Comparison of ENCODE assay signal across 27 cellular contexts in genomic region chr13:26471807-26472206, GRCh38.
"Had no signal": no experiment of that assay in that cellular context is flagged by ENCODE, and none has a peak within 500 bp of the region (broad histone marks: within the 10 kb centered on the region; RNA-seq: fewer than 3 reads in every experiment).

No MANE protein-coding gene starts in this region.

- H3K27ac ChIP-seq: epithelial cell of prostate, foreskin keratinocyte, gastroesophageal sphincter, heart right ventricle, neutrophil, parathyroid adenoma, prostate gland, sigmoid colon, stomach, thyroid gland, vagina had no signal

- H3K27ac Mint-ChIP-seq: mesothelial cell of epicardium; naive B cell; natural killer cell treated with Interleukin-12 subunit alpha and Interleukin-12 subunit beta and Interleukin-15 and Interleukin-18, amount 100 ng/mL, for 72 hours; stimulated activated effector memory CD8-positive, alpha-beta T cell treated with anti-CD3 and anti-CD28 coated beads, Interleukin-12 subunit alpha, Interleukin-12 subunit beta, amount 100 ng/mL, for 72 hours had no signal

- H3K4me3 Mint-ChIP-seq: mesothelial cell of epicardium; naive B cell; natural killer cell treated with Interleukin-12 subunit alpha and Interleukin-12 subunit beta and Interleukin-15 and Interleukin-18, amount 100 ng/mL, for 72 hours; neural crest cell; stimulated activated effector memory CD8-positive, alpha-beta T cell treated with anti-CD3 and anti-CD28 coated beads, Interleukin-12 subunit alpha, Interleukin-12 subunit beta, amount 100 ng/mL, for 72 hours had no signal

- DNase-seq: cortex of kidney; foreskin keratinocyte; heart right ventricle; hippocampal formation; kidney; mesenchymal stem cell; mucosa of descending colon; naive B cell; sigmoid colon; stimulated activated CD4-positive, alpha-beta T cell treated with anti-CD3 and anti-CD28 coated beads, Interleukin-4, amount 100 ng/mL, for 24 hours; stimulated activated naive CD4-positive, alpha-beta T cell treated with Interleukin-2 at 50 U/mL for 16 hours; stomach; thyroid gland; trophoblast cell had no signal

- H3K36me3 ChIP-seq: gastroesophageal sphincter, heart right ventricle, neutrophil, prostate gland, sigmoid colon, stomach, thyroid gland, vagina had no signal

- H3K9me3 ChIP-seq: gastroesophageal sphincter, heart right ventricle, mucosa of descending colon, neutrophil, prostate gland, sigmoid colon, stomach, thyroid gland, vagina had no signal

- H3K36me3 Mint-ChIP-seq: mesothelial cell of epicardium; naive B cell; natural killer cell treated with Interleukin-12 subunit alpha and Interleukin-12 subunit beta and Interleukin-15 and Interleukin-18, amount 100 ng/mL, for 72 hours; stimulated activated effector memory CD8-positive, alpha-beta T cell treated with anti-CD3 and anti-CD28 coated beads, Interleukin-12 subunit alpha, Interleukin-12 subunit beta, amount 100 ng/mL, for 72 hours had no signal

- H3K9me3 Mint-ChIP-seq: mesothelial cell of epicardium; naive B cell; natural killer cell treated with Interleukin-12 subunit alpha and Interleukin-12 subunit beta and Interleukin-15 and Interleukin-18, amount 100 ng/mL, for 72 hours; neural crest cell had no signal

- H3K4me3 ChIP-seq: gastroesophageal sphincter, heart right ventricle, mucosa of descending colon, prostate gland, sigmoid colon, stomach, thyroid gland, vagina had no signal

- ATAC-seq: esophagus mucosa; foreskin keratinocyte; gastroesophageal sphincter; heart right ventricle; left lobe of liver; mucosa of descending colon; natural killer cell treated with Interleukin-12 subunit alpha and Interleukin-12 subunit beta and Interleukin-15 and Interleukin-18, amount 100 ng/mL, for 72 hours; right cardiac atrium; stimulated activated effector memory CD8-positive, alpha-beta T cell treated with anti-CD3 and anti-CD28 coated beads, Interleukin-12 subunit alpha, Interleukin-12 subunit beta, amount 100 ng/mL, for 72 hours had no signal

- H3K27me3 ChIP-seq: foreskin keratinocyte, gastroesophageal sphincter, sigmoid colon, thyroid gland, vagina had no signal
